ENCODE assay signal across 1 cellular context in genomic region chr9:76818271-76818670, GRCh38.
A peak's percentile ranks its signal among the peaks of the same experiment; 100 is the strongest.
TF ChIP-seq lines count a peak whose summit lies in the region.

No MANE protein-coding gene starts in this region.

TF ChIP-seq in K562, 482 proteins besides CTCF, POLR2A, EP300 and RAD21 (continued from another document):
- TF ChIP-seq GMEB1 (CRISPR knock-in tag; IDR thresholded peaks at IDR 0.05) (no peak), ZKSCAN3 (CRISPR knock-in tag; IDR thresholded peaks at IDR 0.05) (no peak), RNF2 (IDR thresholded peaks at IDR 0.05) (no peak), POLR2AphosphoS2 (IDR thresholded peaks at IDR 0.05; ENCODE audit: low read length) (no peak), TSHZ1 (CRISPR knock-in tag; IDR thresholded peaks at IDR 0.05) (no peak), BMI1 (IDR thresholded peaks at IDR 0.05; ENCODE audit: low read length) (no peak), FOSL1 (tag; conservative IDR thresholded peaks at IDR 0.05) (peak; percentile 94)
TF ChIP-seq in K562: peak in this region for 5.
